Comparison of ENCODE assay signal across 1 cellular context in the genomic region with DNA sequence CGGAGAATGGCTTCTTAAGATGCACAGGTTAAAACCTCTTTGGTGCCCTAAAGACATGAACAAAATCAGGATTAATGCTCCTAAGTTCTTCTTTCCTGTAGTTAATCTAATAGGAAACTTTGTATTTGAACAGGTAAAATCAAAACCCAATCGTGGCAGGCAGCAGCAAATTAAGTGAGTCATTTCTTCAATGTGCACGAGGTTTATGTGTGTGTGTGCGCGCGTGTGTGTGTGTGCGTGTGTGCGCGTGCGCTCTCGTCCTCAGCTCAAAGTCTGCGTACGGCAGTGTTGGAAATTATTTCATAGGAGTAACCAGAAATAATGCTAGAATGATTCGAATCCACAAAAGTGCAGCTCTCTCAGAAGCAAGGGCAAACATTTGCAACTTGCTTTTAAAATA.
TF ChIP-seq lines count a peak whose summit lies in the region.

No MANE protein-coding gene starts in this region.

TF ChIP-seq in GM23338, 12 proteins besides CTCF, POLR2A, EP300 and RAD21 (continued from another document):
- TF ChIP-seq ZNF462 (CRISPR knock-in tag; IDR thresholded peaks at IDR 0.05) (no peak), ZNF331 (CRISPR knock-in tag; IDR thresholded peaks at IDR 0.05; ENCODE audit: low read depth) (no peak)
